In genomic region chr12:57833672-57834071, GRCh38 we compare ENCODE assay signal across 11 cellular contexts. TPM values are rescaled to one million over a fixed set of nuclear protein-coding genes. Genes with fewer than 3 reads are reported as not detected.
A peak's percentile ranks its signal among the peaks of the same experiment; 100 is the strongest.
DNase-seq lines count a peak whose midpoint lies in the region; TF ChIP-seq lines count a peak whose summit lies in the region.
"Had no signal": no experiment of that assay in that cellular context is flagged by ENCODE, and none has a peak within 500 bp of the region (broad histone marks: within the 10 kb centered on the region; RNA-seq: fewer than 3 reads in every experiment).

No MANE protein-coding gene starts in this region.

- TF ChIP-seq CTCF in mesothelial cell of epicardium (IDR thresholded peaks at IDR 0.05; ENCODE audit: unreplicated experiment), result no peak
- TF ChIP-seq CTCF in tibial artery (IDR thresholded peaks at IDR 0.05), result no peak

- H3K27ac ChIP-seq in tibial artery, result peak overlapping the region; percentile 61 to 100

- peak overlapping the region; percentile 46 for H3K4me3 Mint-ChIP-seq in activated naive CD4-positive, alpha-beta T cell treated with anti-CD3 and anti-CD28 coated beads, Interleukin-2, amount 50 U/mL, for 24 hours
- no peak overlapping the region for H3K4me3 Mint-ChIP-seq in activated naive CD8-positive, alpha-beta T cell treated with anti-CD3 and anti-CD28 coated beads for 36 hours
- H3K4me3 Mint-ChIP-seq in mesothelial cell of epicardium, result no peak overlapping the region

- H3K27me3 ChIP-seq in tibial artery, result no peaks in the 10 kb centered on the region
- H3K27me3 ChIP-seq: ovary had no signal

- peaks cover 83% of the 10 kb centered on the region for H3K4me1 Mint-ChIP-seq in activated naive CD4-positive, alpha-beta T cell treated with anti-CD3 and anti-CD28 coated beads, Interleukin-2, amount 50 U/mL, for 24 hours
- H3K4me1 Mint-ChIP-seq in activated naive CD8-positive, alpha-beta T cell treated with anti-CD3 and anti-CD28 coated beads for 36 hours, result peaks cover 79% of the 10 kb centered on the region
- H3K4me1 Mint-ChIP-seq in mesothelial cell of epicardium, result peaks cover 64% of the 10 kb centered on the region

- no peaks in the 10 kb centered on the region for H3K9me3 Mint-ChIP-seq in activated naive CD4-positive, alpha-beta T cell treated with anti-CD3 and anti-CD28 coated beads, Interleukin-2, amount 50 U/mL, for 24 hours
- H3K9me3 Mint-ChIP-seq in activated naive CD8-positive, alpha-beta T cell treated with anti-CD3 and anti-CD28 coated beads for 36 hours, result no peaks in the 10 kb centered on the region
- no peaks in the 10 kb centered on the region for H3K9me3 Mint-ChIP-seq in mesothelial cell of epicardium

- no peak for DNase-seq in activated naive CD4-positive, alpha-beta T cell treated with Interleukin-2 at 50 U/mL for 16 hours
- DNase-seq in activated naive CD8-positive, alpha-beta T cell treated with anti-CD3 and anti-CD28 coated beads for 36 hours, result no peak
- no peak for DNase-seq in mesothelial cell of epicardium (ENCODE audit: low spot score in 2 of 2, unreplicated experiment in 2 of 2)
- no peak for DNase-seq in tibial artery
- no peak for DNase-seq in DMS53 (lab: John Stamatoyannopoulos, UW)
- DNase-seq in NCI-H524 (lab: John Stamatoyannopoulos, UW), result no peak
- DNase-seq in amniotic stem cell (lab: John Stamatoyannopoulos, UW), result no peak
- DNase-seq: activated CD4-positive, CD25-positive, alpha-beta regulatory T cell treated with anti-CD3 and anti-CD28 coated beads, Interleukin-2, amount 50 U/mL, for 72 hours; ovary; SHP77 treated with DMSO at 0.1 percent for 48 hours had no signal

- H3K27ac Mint-ChIP-seq in activated naive CD4-positive, alpha-beta T cell treated with anti-CD3 and anti-CD28 coated beads, Interleukin-2, amount 50 U/mL, for 24 hours, result peak overlapping the region; percentile 77
- H3K27ac Mint-ChIP-seq in activated naive CD8-positive, alpha-beta T cell treated with anti-CD3 and anti-CD28 coated beads for 36 hours, result peak overlapping the region; percentile 74
- peak overlapping the region; percentile 82 for H3K27ac Mint-ChIP-seq in mesothelial cell of epicardium

- no peaks in the 10 kb centered on the region for H3K36me3 Mint-ChIP-seq in activated naive CD4-positive, alpha-beta T cell treated with anti-CD3 and anti-CD28 coated beads, Interleukin-2, amount 50 U/mL, for 24 hours
- peaks cover 6% of the 10 kb centered on the region for H3K36me3 Mint-ChIP-seq in activated naive CD8-positive, alpha-beta T cell treated with anti-CD3 and anti-CD28 coated beads for 36 hours
- no peaks in the 10 kb centered on the region for H3K36me3 Mint-ChIP-seq in mesothelial cell of epicardium

- peaks cover 16 to 100% (median 97%) of the 10 kb centered on the region in 4 donors for H3K4me1 ChIP-seq in tibial artery

- H3K4me3 ChIP-seq in tibial artery, result peak overlapping the region in 1 of 2 donors; percentile 21

- H3K9me3 ChIP-seq in tibial artery, result no peaks in the 10 kb centered on the region
- H3K9me3 ChIP-seq: ovary had no signal

- no peaks in the 10 kb centered on the region for H3K27me3 Mint-ChIP-seq in activated naive CD4-positive, alpha-beta T cell treated with anti-CD3 and anti-CD28 coated beads, Interleukin-2, amount 50 U/mL, for 24 hours
- no peaks in the 10 kb centered on the region for H3K27me3 Mint-ChIP-seq in activated naive CD8-positive, alpha-beta T cell treated with anti-CD3 and anti-CD28 coated beads for 36 hours
- no peaks in the 10 kb centered on the region for H3K27me3 Mint-ChIP-seq in mesothelial cell of epicardium (ENCODE audit: low read depth)

- intact Hi-C loops in tibial artery (cut with DNase I; ENCODE audit: low total_unique reads), result no loop called here

- peaks cover 7 to 13% (median 8%) of the 10 kb centered on the region in 3 donors for H3K36me3 ChIP-seq in tibial artery
- H3K36me3 ChIP-seq: ovary had no signal

RNA-seq across cellular contexts. Expression of gene CTDSP2, which starts 12.9 kb away (rescaled TPM):
- total RNA-seq in activated naive CD8-positive, alpha-beta T cell treated with anti-CD3 and anti-CD28 coated beads for 36 hours, result 10 to 100 TPM; 91.4 to 94.3 TPM
- 210 to 218 TPM (median 216 TPM) in 3 replicates for total RNA-seq in mesothelial cell of epicardium

RNA-seq across cellular contexts. Expression of gene AVIL, which starts 15.1 kb away (rescaled TPM):
- total RNA-seq in activated naive CD8-positive, alpha-beta T cell treated with anti-CD3 and anti-CD28 coated beads for 36 hours, result 1 to 10 TPM; 1.2 to 1.8 TPM
- 4.0 to 5.3 TPM (median 4.7 TPM) in 3 replicates for total RNA-seq in mesothelial cell of epicardium

RNA-seq across cellular contexts. Expression of gene TSFM, which starts 51.1 kb away (rescaled TPM):
- 10 to 100 TPM; 67.7 to 74.7 TPM for total RNA-seq in activated naive CD8-positive, alpha-beta T cell treated with anti-CD3 and anti-CD28 coated beads for 36 hours
- 23.4 to 31.6 TPM (median 26.2 TPM) in 3 replicates for total RNA-seq in mesothelial cell of epicardium
